Comparison of ENCODE assay signal across 8 cellular contexts in genomic region chrX:47146121-47146935, GRCh38. TPM values are rescaled to one million over a fixed set of nuclear protein-coding genes. Genes with fewer than 3 reads are reported as not detected.
DNase-seq lines count a peak whose midpoint lies in the region; ATAC-seq, FAIRE-seq and TF ChIP-seq lines count a peak whose summit lies in the region.

No MANE protein-coding gene starts in this region.

- no peak overlapping the region for H3K27ac ChIP-seq in cardiac muscle cell
- peak overlapping the region; percentile 93 for H3K27ac ChIP-seq in temporal lobe (ENCODE audit: low read depth, low read length)

- H3K4me3 ChIP-seq in cardiac muscle cell, result peak overlapping the region; percentile 71
- H3K4me3 ChIP-seq in kidney epithelial cell (ENCODE audit: low read depth, low read length), result peak overlapping the region; percentile 83

- H3K9me3 ChIP-seq in cardiac muscle cell (ENCODE audit: low read depth), result no peaks in the 10 kb centered on the region

- FAIRE-seq in frontal cortex (lab: Jason Lieb, UNC), result no peak

- H3K36me3 ChIP-seq in cardiac muscle cell (no peaks in the 10 kb centered on the region), kidney epithelial cell (ENCODE audit: control insufficient read depth, insufficient read depth, low read length) (no peaks in the 10 kb centered on the region)

- H3K36me3 Mint-ChIP-seq in activated T-helper 1 cell treated with anti-CD3 and anti-CD28 coated beads, Interleukin-12 subunit alpha, Interleukin-12 subunit beta, Interleukin-2, Interleukin-4 antibody, amounts not matched to agents 30 ng/mL and 10 ng/mL and 1 ng/mL, durations not matched to agents 14 hours and 24 hours and 36 hours (ENCODE audit: low read depth), result peaks cover 40% of the 10 kb centered on the region

- intact Hi-C loops in Right ventricle myocardium superior (cut with DNase I), result no loop called here
- intact Hi-C loops in activated T-helper 1 cell treated with anti-CD3 and anti-CD28 coated beads, Interleukin-12 subunit alpha, Interleukin-12 subunit beta, Interleukin-2, Interleukin-4 antibody, amounts not matched to agents 30 ng/mL and 10 ng/mL and 1 ng/mL, durations not matched to agents 14 hours and 24 hours and 36 hours (cut with micrococcal nuclease), result no loop called here

- DNase-seq in cardiac muscle cell (ENCODE audit: low read depth in 1 of 2, low spot score in 1 of 2), result no peak
- no peak for DNase-seq in Right ventricle myocardium superior
- no peak for DNase-seq in activated T-helper 1 cell treated with anti-CD3 and anti-CD28 coated beads, Interleukin-12 subunit alpha, Interleukin-12 subunit beta, Interleukin-2, Interleukin-4 antibody, amounts not matched to agents 30 ng/mL and 10 ng/mL and 1 ng/mL, durations not matched to agents 14 hours and 24 hours and 36 hours (ENCODE audit: low spot score)
- no peak for DNase-seq in kidney epithelial cell (ENCODE audit: low read depth)
- DNase-seq in activated gamma-delta T cell (lab: John Stamatoyannopoulos, UW), result no peak
- DNase-seq in frontal cortex (ENCODE audit: low spot score in 2 of 2), result no peak

- ATAC-seq in Right ventricle myocardium superior (ENCODE audit: poor library complexity) (no peak), GM18861 (IDR thresholded peaks at IDR 0.05; ENCODE audit: unreplicated experiment) (no peak)

- peaks cover 3% of the 10 kb centered on the region for H3K9me3 Mint-ChIP-seq in activated T-helper 1 cell treated with anti-CD3 and anti-CD28 coated beads, Interleukin-12 subunit alpha, Interleukin-12 subunit beta, Interleukin-2, Interleukin-4 antibody, amounts not matched to agents 30 ng/mL and 10 ng/mL and 1 ng/mL, durations not matched to agents 14 hours and 24 hours and 36 hours

- peaks cover 2% of the 10 kb centered on the region for H3K27me3 Mint-ChIP-seq in activated T-helper 1 cell treated with anti-CD3 and anti-CD28 coated beads, Interleukin-12 subunit alpha, Interleukin-12 subunit beta, Interleukin-2, Interleukin-4 antibody, amounts not matched to agents 30 ng/mL and 10 ng/mL and 1 ng/mL, durations not matched to agents 14 hours and 24 hours and 36 hours (ENCODE audit: insufficient read depth)

- H3K27me3 ChIP-seq in cardiac muscle cell (no peaks in the 10 kb centered on the region), kidney epithelial cell (ENCODE audit: control insufficient read depth, insufficient read depth, low read length) (no peaks in the 10 kb centered on the region)

- TF ChIP-seq CTCF in cardiac muscle cell (IDR thresholded peaks at IDR 0.05; ENCODE audit: low read depth, low read length) (no peak), kidney epithelial cell (IDR thresholded peaks at IDR 0.05; ENCODE audit: insufficient read depth, low read length, poor library complexity, severe bottlenecking) (no peak)

- H3K27ac Mint-ChIP-seq in activated T-helper 1 cell treated with anti-CD3 and anti-CD28 coated beads, Interleukin-12 subunit alpha, Interleukin-12 subunit beta, Interleukin-2, Interleukin-4 antibody, amounts not matched to agents 30 ng/mL and 10 ng/mL and 1 ng/mL, durations not matched to agents 14 hours and 24 hours and 36 hours, result peak overlapping the region; percentile 100

- peaks cover 18% of the 10 kb centered on the region for H3K4me1 Mint-ChIP-seq in activated T-helper 1 cell treated with anti-CD3 and anti-CD28 coated beads, Interleukin-12 subunit alpha, Interleukin-12 subunit beta, Interleukin-2, Interleukin-4 antibody, amounts not matched to agents 30 ng/mL and 10 ng/mL and 1 ng/mL, durations not matched to agents 14 hours and 24 hours and 36 hours (ENCODE audit: low read depth)

- no peaks in the 10 kb centered on the region for H3K4me1 ChIP-seq in cardiac muscle cell (ENCODE audit: low read depth)

- peak overlapping the region; percentile 100 for H3K4me3 Mint-ChIP-seq in activated T-helper 1 cell treated with anti-CD3 and anti-CD28 coated beads, Interleukin-12 subunit alpha, Interleukin-12 subunit beta, Interleukin-2, Interleukin-4 antibody, amounts not matched to agents 30 ng/mL and 10 ng/mL and 1 ng/mL, durations not matched to agents 14 hours and 24 hours and 36 hours

RNA-seq across cellular contexts. Expression of gene RBM10, which starts 1.3 kb away (rescaled TPM):
- total RNA-seq in cardiac muscle cell (64.7 and 70.0 TPM in 2 replicates), Right ventricle myocardium superior (27.4 TPM), kidney epithelial cell (34.5 and 48.1 TPM in 2 replicates), temporal lobe (31.7 TPM), frontal cortex (37.9 TPM)
- polyA plus RNA-seq in cardiac muscle cell, result 48.7 and 52.5 TPM in 2 replicates
- total RNA-seq in activated T-helper 1 cell treated with anti-CD3 and anti-CD28 coated beads, Interleukin-12 subunit alpha, Interleukin-12 subunit beta, Interleukin-2, Interleukin-4 antibody, amounts not matched to agents 30 ng/mL and 10 ng/mL and 1 ng/mL, durations not matched to agents 14 hours and 24 hours and 36 hours, result 62.0 and 64.1 TPM in 2 replicates

RNA-seq across cellular contexts. Expression of gene NDUFB11, which starts 1.8 kb away (rescaled TPM):
- 87.2 and 156 TPM in 2 replicates for total RNA-seq in cardiac muscle cell
- 244 and 269 TPM in 2 replicates for polyA plus RNA-seq in cardiac muscle cell
- 196 TPM for total RNA-seq in Right ventricle myocardium superior
- 84.5 and 88.7 TPM in 2 replicates for total RNA-seq in activated T-helper 1 cell treated with anti-CD3 and anti-CD28 coated beads, Interleukin-12 subunit alpha, Interleukin-12 subunit beta, Interleukin-2, Interleukin-4 antibody, amounts not matched to agents 30 ng/mL and 10 ng/mL and 1 ng/mL, durations not matched to agents 14 hours and 24 hours and 36 hours
- 46.2 and 60.0 TPM in 2 replicates for total RNA-seq in kidney epithelial cell
- total RNA-seq in temporal lobe, result 46.0 TPM
- 88.0 TPM for total RNA-seq in frontal cortex

RNA-seq across cellular contexts. Expression of gene UBA1, which starts 47.3 kb away (rescaled TPM):
- total RNA-seq in cardiac muscle cell, result 324 and 386 TPM in 2 replicates
- polyA plus RNA-seq in cardiac muscle cell, result 280 and 319 TPM in 2 replicates
- 89.8 TPM for total RNA-seq in Right ventricle myocardium superior
- total RNA-seq in activated T-helper 1 cell treated with anti-CD3 and anti-CD28 coated beads, Interleukin-12 subunit alpha, Interleukin-12 subunit beta, Interleukin-2, Interleukin-4 antibody, amounts not matched to agents 30 ng/mL and 10 ng/mL and 1 ng/mL, durations not matched to agents 14 hours and 24 hours and 36 hours, result 221 and 223 TPM in 2 replicates
- total RNA-seq in kidney epithelial cell, result 170 and 199 TPM in 2 replicates
- 149 TPM for total RNA-seq in temporal lobe
- total RNA-seq in frontal cortex, result 122 TPM
